2 cellular contexts compared by ENCODE assay signal in the genomic region with DNA sequence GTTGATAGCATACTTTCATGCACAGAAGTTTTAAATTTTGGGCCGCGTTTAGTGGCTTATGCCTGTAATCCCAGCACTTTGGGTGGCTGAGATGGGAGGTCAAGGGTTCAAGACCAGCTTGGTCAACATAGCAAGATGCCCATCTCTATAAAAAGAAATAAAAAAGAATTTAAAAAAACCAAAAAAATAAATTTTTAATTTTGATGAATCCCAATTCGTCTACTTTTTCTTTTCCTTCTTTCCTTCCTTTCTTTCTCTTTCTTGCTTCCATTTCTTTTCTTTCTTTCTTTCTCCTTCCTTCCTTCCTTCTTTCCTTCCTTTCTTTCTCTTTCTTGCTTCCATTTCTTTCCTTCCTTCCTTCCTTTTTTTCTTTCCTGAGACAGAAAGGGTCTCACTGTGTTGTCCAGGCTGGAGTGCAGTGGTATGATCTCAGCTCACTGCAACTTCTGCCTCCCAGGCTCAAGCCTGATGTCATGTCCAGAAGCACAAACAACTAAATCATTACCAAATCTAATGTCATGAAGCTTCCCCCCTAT.
TF ChIP-seq lines count a peak whose summit lies in the region.

No MANE protein-coding gene starts in this region.

TF ChIP-seq in HepG2, 621 proteins besides CTCF, POLR2A, EP300 and RAD21:
- TF ChIP-seq ATM (IDR thresholded peaks at IDR 0.05; ENCODE audit: borderline replicate concordance) (0 out of 2 replicates have a peak, but pooled peaks have one; percentile 22), SRSF9 (IDR thresholded peaks at IDR 0.05; ENCODE audit: borderline replicate concordance, insufficient read depth, low read depth, low read length, poor library complexity, severe bottlenecking) (peak; percentile 96), ZNF556 (CRISPR knock-in tag; IDR thresholded peaks at IDR 0.05; ENCODE audit: borderline replicate concordance) (no peak), U2AF2 (IDR thresholded peaks at IDR 0.05; ENCODE audit: low read depth, low read length) (peak; percentile 94)
- TF ChIP-seq, protein P1, sequence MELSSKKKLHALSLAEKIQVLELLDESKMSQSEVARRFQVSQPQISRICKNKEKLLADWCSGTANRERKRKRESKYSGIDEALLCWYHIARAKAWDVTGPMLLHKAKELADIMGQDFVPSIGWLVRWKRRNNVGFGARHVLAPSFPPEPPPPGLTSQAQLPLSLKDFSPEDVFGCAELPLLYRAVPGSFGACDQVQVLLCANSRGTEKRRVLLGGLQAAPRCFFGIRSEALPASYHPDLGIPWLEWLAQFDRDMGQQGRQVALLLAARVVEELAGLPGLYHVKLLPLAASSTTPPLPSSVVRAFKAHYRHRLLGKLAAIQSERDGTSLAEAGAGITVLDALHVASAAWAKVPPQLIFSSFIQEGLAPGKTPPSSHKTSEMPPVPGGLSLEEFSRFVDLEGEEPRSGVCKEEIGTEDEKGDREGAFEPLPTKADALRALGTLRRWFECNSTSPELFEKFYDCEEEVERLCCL (CRISPR knock-in tag; IDR thresholded peaks at IDR 0.05; ENCODE audit: borderline replicate concordance), result no peak

TF ChIP-seq in HEK293, 187 proteins besides CTCF, POLR2A, EP300 and RAD21:
- peak; percentile 72 for TF ChIP-seq ZNF121 (tag by site-specific recombination; IDR thresholded peaks at IDR 0.05)
- TF ChIP-seq ZNF366 (tag by site-specific recombination; conservative IDR thresholded peaks at IDR 0.05), result peak; percentile 58
- TF ChIP-seq ZNF2 (tag by site-specific recombination; IDR thresholded peaks at IDR 0.05), result no peak
- TF ChIP-seq ZNF501 (tag by site-specific recombination; IDR thresholded peaks at IDR 0.05), result no peak
- no peak for TF ChIP-seq ZBTB11 (tag by site-specific recombination; conservative IDR thresholded peaks at IDR 0.05; ENCODE audit: low read depth)
- TF ChIP-seq ZNF558 (tag by site-specific recombination; IDR thresholded peaks at IDR 0.05), result no peak
